Comparison of ENCODE assay signal across 8 cellular contexts in the genomic region with DNA sequence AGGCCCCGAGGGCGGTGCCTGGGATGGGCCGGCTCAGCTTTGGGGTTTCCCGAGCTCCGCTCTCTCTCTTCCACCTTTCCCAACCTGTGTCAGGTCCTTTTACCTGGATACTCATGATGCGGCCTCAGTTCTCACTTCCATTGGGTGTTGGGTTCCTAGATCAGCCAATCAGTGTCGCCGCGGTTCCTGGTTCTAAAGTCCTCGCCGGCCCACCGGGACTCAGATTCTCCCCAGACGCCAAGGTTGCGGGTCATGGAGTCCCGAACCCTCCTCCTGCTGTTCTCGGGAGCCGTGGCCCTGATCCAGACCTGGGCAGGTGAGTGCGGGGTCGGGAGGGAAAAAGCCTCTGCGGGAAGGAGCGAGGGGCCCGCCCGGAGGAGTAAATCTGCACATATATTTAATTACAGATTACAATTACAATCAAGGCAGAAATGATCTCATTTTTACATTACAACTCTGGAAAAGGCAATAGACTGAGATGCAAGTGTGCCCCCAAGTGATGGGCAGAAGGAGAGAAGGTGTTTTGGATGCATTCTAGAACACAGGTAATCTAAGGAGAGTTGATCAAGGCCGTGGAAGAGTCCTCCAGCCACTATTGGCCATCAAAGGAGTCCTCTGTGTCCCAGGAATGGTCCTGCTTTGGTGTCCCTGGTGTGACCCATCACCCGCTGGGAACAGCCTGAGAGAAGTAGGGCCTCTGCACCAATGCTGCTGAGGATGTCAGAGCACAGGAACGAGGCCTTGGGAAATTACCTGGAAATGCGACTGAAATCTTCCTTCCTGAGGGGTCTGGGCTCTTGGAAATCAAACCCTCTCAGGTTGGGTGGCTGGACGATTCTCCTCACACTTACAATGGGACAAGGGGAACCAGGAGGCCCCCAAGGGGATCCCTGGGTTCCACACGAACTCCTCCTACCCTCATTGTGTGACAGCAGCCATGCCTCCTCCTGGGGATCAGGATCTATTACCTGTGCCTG. TPM values are rescaled to one million over a fixed set of nuclear protein-coding genes. Genes with fewer than 3 reads are reported as not detected.
A peak's percentile ranks its signal among the peaks of the same experiment; 100 is the strongest.
DNase-seq lines count a peak whose midpoint lies in the region; ATAC-seq and TF ChIP-seq lines count a peak whose summit lies in the region.

No MANE protein-coding gene starts in this region.

- peak overlapping the region; percentile 11 for H3K4me3 Mint-ChIP-seq in neural progenitor cell
- H3K4me3 Mint-ChIP-seq in stimulated activated naive CD8-positive, alpha-beta T cell treated with anti-CD3 and anti-CD28 coated beads, Interleukin-15, Interleukin-2, amounts not matched to agents 100 ng/mL and 50 ng/mL, for 24 hours: peak overlapping the region; percentile 98

- H3K9me3 ChIP-seq in BE2C (no peaks in the 10 kb centered on the region), Peyer's patch (no peaks in the 10 kb centered on the region), gastroesophageal sphincter (no peaks in the 10 kb centered on the region), neural progenitor cell (ENCODE audit: low read depth) (no peaks in the 10 kb centered on the region)

- TF ChIP-seq POLR2A in Peyer's patch (IDR thresholded peaks at IDR 0.05) (peak; percentile 89 to 95), gastroesophageal sphincter (IDR thresholded peaks at IDR 0.05) (peak; percentile 24 to 42)

- H3K36me3 ChIP-seq in BE2C (no peaks in the 10 kb centered on the region), Peyer's patch (no peaks in the 10 kb centered on the region), gastroesophageal sphincter (no peaks in the 10 kb centered on the region), neural progenitor cell (no peaks in the 10 kb centered on the region)

- H3K9me3 Mint-ChIP-seq in neural progenitor cell: no peaks in the 10 kb centered on the region
- H3K9me3 Mint-ChIP-seq in stimulated activated naive CD8-positive, alpha-beta T cell treated with anti-CD3 and anti-CD28 coated beads, Interleukin-15, Interleukin-2, amounts not matched to agents 100 ng/mL and 50 ng/mL, for 24 hours: no peaks in the 10 kb centered on the region

- peak overlapping the region; percentile 74 to 88 (median 82) for H3K27ac ChIP-seq in Peyer's patch
- H3K27ac ChIP-seq in gastroesophageal sphincter: peak overlapping the region in 3 of 4 donors; percentile 57 to 75 (median 64)
- no peak overlapping the region for H3K27ac ChIP-seq in neural progenitor cell

- no peak overlapping the region; the same call in 1 of the 2 replicates for H3K4me3 ChIP-seq in BE2C (ENCODE audit: low read depth, low read length)
- peak overlapping the region; percentile 57 to 80 (median 68) for H3K4me3 ChIP-seq in Peyer's patch
- peak overlapping the region; percentile 28 to 49 for H3K4me3 ChIP-seq in gastroesophageal sphincter
- H3K4me3 ChIP-seq in neural progenitor cell: peak overlapping the region; percentile 32

- no peaks in the 10 kb centered on the region for H4K20me1 ChIP-seq in neural progenitor cell (ENCODE audit: low read depth)

- TF ChIP-seq EP300 in gastroesophageal sphincter (IDR thresholded peaks at IDR 0.05): no peak

- peaks cover 26% of the 10 kb centered on the region for H3K4me1 Mint-ChIP-seq in neural progenitor cell
- H3K4me1 Mint-ChIP-seq in stimulated activated naive CD8-positive, alpha-beta T cell treated with anti-CD3 and anti-CD28 coated beads, Interleukin-15, Interleukin-2, amounts not matched to agents 100 ng/mL and 50 ng/mL, for 24 hours (ENCODE audit: low read depth): peaks cover 57% of the 10 kb centered on the region

- no peaks in the 10 kb centered on the region for H3K79me2 ChIP-seq in neural progenitor cell (ENCODE audit: low read depth)

- H3F3A ChIP-seq in neural progenitor cell (ENCODE audit: low read depth): peaks cover 4% of the 10 kb centered on the region

- H2AFZ ChIP-seq in neural progenitor cell (replicated peaks): peak overlapping the region; percentile 94

- H3K9ac ChIP-seq in neural progenitor cell: no peak overlapping the region

- peaks cover 3% of the 10 kb centered on the region for H3K27me3 Mint-ChIP-seq in neural progenitor cell (ENCODE audit: insufficient read depth, low read depth)
- H3K27me3 Mint-ChIP-seq in stimulated activated naive CD8-positive, alpha-beta T cell treated with anti-CD3 and anti-CD28 coated beads, Interleukin-15, Interleukin-2, amounts not matched to agents 100 ng/mL and 50 ng/mL, for 24 hours: no peaks in the 10 kb centered on the region

- H3K4me2 ChIP-seq in neural progenitor cell: peak overlapping the region; percentile 71

- ATAC-seq in GM19324 (IDR thresholded peaks at IDR 0.05; ENCODE audit: low FRiP score, unreplicated experiment) (peak; percentile 84), HG03469 (IDR thresholded peaks at IDR 0.05; ENCODE audit: unreplicated experiment) (peak; percentile 70), gastroesophageal sphincter (peak; percentile 98)

- TF ChIP-seq CTCF in BE2C (IDR thresholded peaks at IDR 0.05; ENCODE audit: low read depth, low read length): no peak
- TF ChIP-seq CTCF in Peyer's patch (IDR thresholded peaks at IDR 0.05): no peak
- TF ChIP-seq CTCF in gastroesophageal sphincter (IDR thresholded peaks at IDR 0.05): no peak
- no peak for TF ChIP-seq CTCF in neural progenitor cell (IDR thresholded peaks at IDR 0.05)

- H3K27ac Mint-ChIP-seq in neural progenitor cell: no peak overlapping the region
- peak overlapping the region; percentile 95 for H3K27ac Mint-ChIP-seq in stimulated activated naive CD8-positive, alpha-beta T cell treated with anti-CD3 and anti-CD28 coated beads, Interleukin-15, Interleukin-2, amounts not matched to agents 100 ng/mL and 50 ng/mL, for 24 hours

- no peaks in the 10 kb centered on the region for H3K36me3 Mint-ChIP-seq in neural progenitor cell
- peaks cover 26% of the 10 kb centered on the region for H3K36me3 Mint-ChIP-seq in stimulated activated naive CD8-positive, alpha-beta T cell treated with anti-CD3 and anti-CD28 coated beads, Interleukin-15, Interleukin-2, amounts not matched to agents 100 ng/mL and 50 ng/mL, for 24 hours (ENCODE audit: low read depth)

- H3K4me1 ChIP-seq in BE2C (no peaks in the 10 kb centered on the region), Peyer's patch (peaks cover 0 to 30% (median 2%) of the 10 kb centered on the region in 4 donors), gastroesophageal sphincter (peaks cover 0 to 17% (median 0%) of the 10 kb centered on the region in 3 donors), neural progenitor cell (peaks cover 10% of the 10 kb centered on the region)

- WGBS in gastroesophageal sphincter (ENCODE audit: low coverage in 1 of 2), 2 donors: 39 to 48% methylated on average over 6 to 11 of the region's 29 CpGs

- H3K27me3 ChIP-seq in BE2C (peaks cover 16% of the 10 kb centered on the region), Peyer's patch (no peaks in the 10 kb centered on the region), gastroesophageal sphincter (no peaks in the 10 kb centered on the region), neural progenitor cell (peaks cover 7% of the 10 kb centered on the region)

- DNase-seq in BE2C (peak; percentile 47), Peyer's patch (peak; percentile 93 to 98 (median 98)), neural progenitor cell (ENCODE audit: low spot score) (peak; percentile 89)
- DNase-seq in activated naive CD4-positive, alpha-beta T cell (lab: John Stamatoyannopoulos, UW): peak; percentile 54 to 79 (median 68)

RNA-seq across cellular contexts. Expression of a gene that starts 34.7 kb away (rescaled TPM):
- 0.29 TPM for polyA plus RNA-seq in BE2C (2012; ENCODE audit: insufficient read depth, insufficient read length, low read depth)
- total RNA-seq in Peyer's patch (1 to 10 TPM; 4.7 to 9.9 (median 8.0) TPM), gastroesophageal sphincter (1 to 10 TPM; 1.7 to 4.8 (median 2.0) TPM), neural progenitor cell (ENCODE audit: low replicate concordance) (8.1 and 9.1 TPM in 2 replicates)

RNA-seq across cellular contexts. Expression of a gene that starts 59.9 kb away (rescaled TPM):
- not detected for polyA plus RNA-seq in BE2C (2012; ENCODE audit: insufficient read depth, insufficient read length, low read depth)
- total RNA-seq in Peyer's patch (10 to 100 TPM; 21.0 to 71.0 (median 29.1) TPM), gastroesophageal sphincter (10 to 100 TPM; 17.4 to 33.2 (median 22.1) TPM), neural progenitor cell (ENCODE audit: low replicate concordance) (15.0 and 21.4 TPM in 2 replicates)

Comparison
In these comparisons a context has a peak if more than half of its experiments do, and no peak if none do; other contexts are left out.
1. DNase-seq: peak in every context shown above with its lines; median percentile 98 in Peyer's patch; 89 in neural progenitor cell; 68 in activated naive CD4-positive, alpha-beta T cell; 47 in BE2C.